8 cellular contexts compared by ENCODE assay signal in genomic region chr9:122228906-122229837, GRCh38. TPM values are rescaled to one million over a fixed set of nuclear protein-coding genes. Genes with fewer than 3 reads are reported as not detected.
DNase-seq lines count a peak whose midpoint lies in the region; ATAC-seq, FAIRE-seq and TF ChIP-seq lines count a peak whose summit lies in the region.

Gene LHX6 (minus strand): TSS chr9:122228957. CDS start chr9:122228740, 217 bp downstream.

- no peaks in the 10 kb centered on the region for H3K36me3 ChIP-seq in ascending aorta
- no peaks in the 10 kb centered on the region for H3K36me3 ChIP-seq in keratinocyte (ENCODE audit: control insufficient read depth in 2 of 2, extremely low read depth in 1 of 2, insufficient read depth in 2 of 2, low read length in 2 of 2)
- H3K36me3 ChIP-seq in thoracic aorta: no peaks in the 10 kb centered on the region

- no peak within 1 kb of the TSS for H2AFZ ChIP-seq in keratinocyte (ENCODE audit: control insufficient read depth, low read length)

- no peaks in the 10 kb centered on the region for H3K9me1 ChIP-seq in keratinocyte (ENCODE audit: control insufficient read depth, extremely low read depth, insufficient read depth, low read length)

- peaks cover 3% of the 10 kb centered on the region for H4K20me1 ChIP-seq in keratinocyte (ENCODE audit: control insufficient read depth, extremely low read depth, insufficient read depth, low read length)

- FAIRE-seq in keratinocyte (lab: Jason Lieb, UNC): no peak

- no peaks in the 10 kb centered on the region for H3K9me3 ChIP-seq in ascending aorta
- H3K9me3 ChIP-seq in keratinocyte (ENCODE audit: control insufficient read depth, low read depth, low read length): no peaks in the 10 kb centered on the region
- no peaks in the 10 kb centered on the region for H3K9me3 ChIP-seq in thoracic aorta

- dilution Hi-C loops in keratinocyte (cut with MboI; ENCODE audit: extremely low pct_ligation_motif_present, low sequenced_read_pairs): no loop called here

- H3K79me2 ChIP-seq in keratinocyte (ENCODE audit: control insufficient read depth, insufficient read depth, low read length): no peaks in the 10 kb centered on the region

- TF ChIP-seq CTCF in ascending aorta (IDR thresholded peaks at IDR 0.05) (no peak), keratinocyte (optimal IDR thresholded peaks at IDR 0.05 in 1 of 3, IDR thresholded peaks at IDR 0.05 in 1 of 3, conservative IDR thresholded peaks at IDR 0.05 in 1 of 3; ENCODE audit: extremely low read depth in 1 of 3, insufficient read depth in 2 of 3, low read length in 3 of 3) (no peak), thoracic aorta (IDR thresholded peaks at IDR 0.05) (no peak)

- H3K4me3 ChIP-seq in ascending aorta (peak within 1 kb of the TSS; percentile 57 to 62), keratinocyte (ENCODE audit: control insufficient read depth in 2 of 3, extremely low read depth in 1 of 3, insufficient read depth in 2 of 3, low read depth in 1 of 3, low read length in 3 of 3) (peak within 1 kb of the TSS in 1 of 3 experiments; percentile 54), thoracic aorta (peak within 1 kb of the TSS; percentile 67)

- H3K27me3 ChIP-seq in ascending aorta (peaks cover 20% of the 10 kb centered on the region), keratinocyte (ENCODE audit: control insufficient read depth, extremely low read depth, insufficient read depth, low read length) (peaks cover 85% of the 10 kb centered on the region), thoracic aorta (replicated peaks; ENCODE audit: insufficient read depth) (peaks cover 37% of the 10 kb centered on the region)

- intact Hi-C loops in ascending aorta (cut with DNase I): no loop called here

- H3K9ac ChIP-seq in keratinocyte (ENCODE audit: control insufficient read depth, extremely low read depth, insufficient read depth, low read length): no peak within 1 kb of the TSS

- ATAC-seq in thoracic aorta (ENCODE audit: insufficient number of reproducible peaks, low FRiP score, low read depth) (no peak), GM21360 (IDR thresholded peaks at IDR 0.05; ENCODE audit: unreplicated experiment) (no peak)

- peak within 1 kb of the TSS; percentile 64 for H3K4me2 ChIP-seq in keratinocyte (ENCODE audit: control insufficient read depth, extremely low read depth, insufficient read depth, low read depth, low read length)

- DNase-seq in NCI-H345 (lab: John Stamatoyannopoulos, UW): peak; percentile 34
- DNase-seq in NCI-H345 treated with DMSO at 0.1 percent for 48 hours (lab: John Stamatoyannopoulos, UW; ENCODE audit: unreplicated experiment): no peak
- no peak for DNase-seq in ascending aorta (ENCODE audit: low spot score in 2 of 2)
- peak; percentile 19 for DNase-seq in keratinocyte (ENCODE audit: low read depth, low spot score)
- DNase-seq in thoracic aorta (ENCODE audit: low spot score): no peak
- no peak for DNase-seq in activated effector memory CD4-positive, alpha-beta T cell treated with anti-CD3 and anti-CD28 coated beads, Interleukin-2, amount 50 U/mL, for 16 hours
- DNase-seq in cortex of kidney (lab: John Stamatoyannopoulos, UW): no peak

- H3K27ac ChIP-seq in ascending aorta (no peak within 1 kb of the TSS), keratinocyte (ENCODE audit: control insufficient read depth, insufficient read depth, low read length) (no peak within 1 kb of the TSS), thoracic aorta (no peak within 1 kb of the TSS)

- H3K4me1 ChIP-seq in ascending aorta (peaks cover 3 to 16% of the 10 kb centered on the region in 2 donors), keratinocyte (ENCODE audit: control insufficient read depth, extremely low read depth, insufficient read depth, low read length) (peaks cover 9% of the 10 kb centered on the region), thoracic aorta (ENCODE audit: control insufficient read depth in 1 of 2, low read depth in 2 of 2) (peaks cover 8 to 34% of the 10 kb centered on the region in 2 donors)

RNA-seq across cellular contexts. Expression of gene LHX6, which starts in this region (rescaled TPM):
- 141 TPM for total RNA-seq in ascending aorta
- 0.12 to 0.17 TPM (median 0.13 TPM) in 3 replicates for polyA plus RNA-seq in keratinocyte
- not detected for polyA plus RNA-seq in keratinocyte (2011; ENCODE audit: low read depth)
- 0.17 and 0.21 TPM in 2 replicates for polyA plus RNA-seq in keratinocyte (2011; cell fraction: cytosol; rRNA removed)
- polyA plus RNA-seq in keratinocyte (2011; cell fraction: nucleus; rRNA removed): 0.14 and 0.25 TPM in 2 replicates
- polyA plus RNA-seq in keratinocyte (2012; ENCODE audit: low replicate concordance): 0.06 and 0.13 TPM in 2 replicates
- polyA minus RNA-seq in keratinocyte: 0.10 TPM in 1 of 3 replicates, not detected in the others
- polyA minus RNA-seq in keratinocyte (2011; cell fraction: cytosol; rRNA and poly(A)+ RNA removed): not detected
- polyA minus RNA-seq in keratinocyte (2011; cell fraction: nucleus; rRNA and poly(A)+ RNA removed): not detected in 2 replicates
- 1 to 10 TPM; 5.0 to 6.5 TPM for total RNA-seq in thoracic aorta

Comparison
In these comparisons a context has a peak if more than half of its experiments do, and no peak if none do; other contexts are left out.
1. RNA of gene LHX6 (total RNA-seq): 141 TPM in ascending aorta (single experiment); 5.0 to 6.5 TPM in thoracic aorta; every median in the first group is over 10 times any median in the second.
2. Peak in DNase-seq and H3K4me2 ChIP-seq in keratinocyte; RNA of the gene not detected or under 1 TPM.